1 cellular context compared by ENCODE assay signal in genomic region chr19:2527171-2527570, GRCh38.
TF ChIP-seq lines count a peak whose summit lies in the region.

No MANE protein-coding gene starts in this region.

TF ChIP-seq in H1, 55 proteins besides CTCF, POLR2A, EP300 and RAD21:
- no peak for TF ChIP-seq FOSL1 (IDR thresholded peaks at IDR 0.05; ENCODE audit: insufficient read depth, low read depth, low read length)
